21 cellular contexts compared by ENCODE assay signal in genomic region chrX:126164689-126165400, GRCh38. TPM values are rescaled to one million over a fixed set of nuclear protein-coding genes. Genes with fewer than 3 reads are reported as not detected.
DNase-seq lines count a peak whose midpoint lies in the region; ATAC-seq, FAIRE-seq and TF ChIP-seq lines count a peak whose summit lies in the region.
"Had no signal": no experiment of that assay in that cellular context is flagged by ENCODE, and none has a peak within 500 bp of the region (broad histone marks: within the 10 kb centered on the region; RNA-seq: fewer than 3 reads in every experiment).

No MANE protein-coding gene starts in this region.

- H3K9me3 ChIP-seq in kidney (ENCODE audit: control insufficient read depth in 1 of 2, low read length in 2 of 2) (no peaks in the 10 kb centered on the region), psoas muscle (no peaks in the 10 kb centered on the region)
- H3K9me3 ChIP-seq: Caco-2, MG63, SJCRH30 had no signal

- H3K9me2 ChIP-seq in GM23338 (ENCODE audit: insufficient read depth) = no peaks in the 10 kb centered on the region

- no peaks in the 10 kb centered on the region for H3F3A ChIP-seq in GM23338 (replicated peaks; ENCODE audit: low read depth)

- H3K4me2 ChIP-seq in GM23338 = no peak overlapping the region

- no peaks in the 10 kb centered on the region for H3K79me2 ChIP-seq in GM23338 (replicated peaks; ENCODE audit: insufficient read depth)

- H3K36me3 ChIP-seq in GM23338 (ENCODE audit: insufficient read depth) = no peaks in the 10 kb centered on the region
- no peaks in the 10 kb centered on the region for H3K36me3 ChIP-seq in kidney (ENCODE audit: control insufficient read depth in 1 of 2, insufficient read depth in 2 of 2, low read length in 2 of 2)
- no peaks in the 10 kb centered on the region for H3K36me3 ChIP-seq in psoas muscle (ENCODE audit: insufficient read depth in 1 of 2, low read depth in 1 of 2)
- H3K36me3 ChIP-seq: MG63, SJCRH30 had no signal

- no peaks in the 10 kb centered on the region for H3K4me1 ChIP-seq in GM23338 (ENCODE audit: insufficient read depth)
- no peaks in the 10 kb centered on the region for H3K4me1 ChIP-seq in kidney (ENCODE audit: control insufficient read depth in 1 of 2, insufficient read depth in 1 of 2, low read depth in 1 of 2, low read length in 2 of 2)
- no peaks in the 10 kb centered on the region for H3K4me1 ChIP-seq in psoas muscle
- H3K4me1 ChIP-seq: Caco-2, SJCRH30 had no signal

- H3K4me3 ChIP-seq in GM23338 (no peak overlapping the region), kidney (ENCODE audit: low read length in 2 of 2) (no peak overlapping the region), psoas muscle (no peak overlapping the region)
- H3K4me3 ChIP-seq: SJCRH30 had no signal

- no peaks in the 10 kb centered on the region for H3K4me1 Mint-ChIP-seq in GM23338
- no peaks in the 10 kb centered on the region for H3K4me1 Mint-ChIP-seq in stimulated activated memory B cell treated with anti-CD40 and anti-IgM and Interleukin-4, amounts not matched to agents 10 μg/mL and 1 μg/mL and 100 μg/mL, for 72 hours
- H3K4me1 Mint-ChIP-seq: H9 had no signal

- H3K27me3 Mint-ChIP-seq in GM23338 (ENCODE audit: insufficient read depth, low read depth, poor library complexity) = peaks cover 15% of the 10 kb centered on the region
- no peaks in the 10 kb centered on the region for H3K27me3 Mint-ChIP-seq in stimulated activated memory B cell treated with anti-CD40 and anti-IgM and Interleukin-4, amounts not matched to agents 10 μg/mL and 1 μg/mL and 100 μg/mL, for 72 hours

- 90 to 96% (median 95%) methylated on average over 23 to 37 of the region's 37 CpGs for WGBS in psoas muscle, 3 donors

- H3K27me3 ChIP-seq in GM23338 (ENCODE audit: insufficient read depth) (peaks cover 11% of the 10 kb centered on the region; the same call in 1 of the 2 replicates), psoas muscle (ENCODE audit: insufficient read depth in 3 of 3, low read length in 2 of 3) (peaks cover 0 to 2% (median 0%) of the 10 kb centered on the region in 3 donors)
- H3K27me3 ChIP-seq: MG63, SJCRH30 had no signal

- no peak overlapping the region for H2AFZ ChIP-seq in GM23338

- H3K27ac Mint-ChIP-seq in GM23338 = no peak overlapping the region
- no peak overlapping the region for H3K27ac Mint-ChIP-seq in stimulated activated memory B cell treated with anti-CD40 and anti-IgM and Interleukin-4, amounts not matched to agents 10 μg/mL and 1 μg/mL and 100 μg/mL, for 72 hours
- H3K27ac Mint-ChIP-seq: H9 had no signal

- H3K4me3 Mint-ChIP-seq in GM23338 = 0 out of 3 replicates have a peak overlapping the region, but pooled peaks have one; percentile 62
- H3K4me3 Mint-ChIP-seq in stimulated activated memory B cell treated with anti-CD40 and anti-IgM and Interleukin-4, amounts not matched to agents 10 μg/mL and 1 μg/mL and 100 μg/mL, for 72 hours = no peak overlapping the region

- H4K20me1 ChIP-seq in GM23338 (replicated peaks; ENCODE audit: insufficient read depth) = no peaks in the 10 kb centered on the region

- no peaks in the 10 kb centered on the region for H3K9me3 Mint-ChIP-seq in GM23338
- H3K9me3 Mint-ChIP-seq in stimulated activated memory B cell treated with anti-CD40 and anti-IgM and Interleukin-4, amounts not matched to agents 10 μg/mL and 1 μg/mL and 100 μg/mL, for 72 hours = no peaks in the 10 kb centered on the region

- H3K27ac ChIP-seq in GM23338 (ENCODE audit: low read depth) = no peak overlapping the region
- H3K27ac ChIP-seq in kidney (ENCODE audit: low read depth in 2 of 2, low read length in 2 of 2) = no peak overlapping the region
- no peak overlapping the region for H3K27ac ChIP-seq in psoas muscle
- H3K27ac ChIP-seq: SJCRH30 had no signal

- intact Hi-C loops in kidney (cut with DNase I) (no loop called here), psoas muscle (cut with DNase I) (no loop called here)

- no peak for FAIRE-seq in kidney (lab: Jason Lieb, UNC)
- FAIRE-seq: GM19239 had no signal

- DNase-seq in DMS53 (lab: John Stamatoyannopoulos, UW) = peak; percentile 80
- no peak for DNase-seq in GM23338 (ENCODE audit: low spot score)
- peak; percentile 65 for DNase-seq in kidney
- peak; percentile 9 to 48 for DNase-seq in psoas muscle
- DNase-seq in stimulated activated naive CD4-positive, alpha-beta T cell (lab: John Stamatoyannopoulos, UW) = no peak
- DNase-seq: Caco-2; DMS153; IMR-90; Karpas-422; MG63; NCI-H1092 treated with DMSO at 0.1 percent for 48 hours; NCI-H1694; NK-92 treated with Interleukin-12 subunit alpha and Interleukin-12 subunit beta, amount 100 ng/mL, for 24 hours; OCI-M1; RPMI8226; SJCRH30 had no signal

- TF ChIP-seq CTCF in GM23338 (conservative IDR thresholded peaks at IDR 0.05; ENCODE audit: low read depth in 2 of 2) (no peak), kidney (IDR thresholded peaks at IDR 0.05; ENCODE audit: borderline replicate concordance, extremely low read depth, insufficient read depth) (no peak), psoas muscle (IDR thresholded peaks at IDR 0.05) (no peak)

- H3K9ac ChIP-seq in kidney (ENCODE audit: low read length in 2 of 2) = no peak overlapping the region

- ATAC-seq in GM23338 (no peak), psoas muscle (no peak), GM21447 (IDR thresholded peaks at IDR 0.05; ENCODE audit: unreplicated experiment) (no peak)
- no peak for ATAC-seq in stimulated activated memory B cell treated with anti-CD40 and anti-IgM and Interleukin-4, amounts not matched to agents 10 μg/mL and 1 μg/mL and 100 μg/mL, for 72 hours

- no peaks in the 10 kb centered on the region for H3K36me3 Mint-ChIP-seq in GM23338 (ENCODE audit: low read depth)
- H3K36me3 Mint-ChIP-seq in stimulated activated memory B cell treated with anti-CD40 and anti-IgM and Interleukin-4, amounts not matched to agents 10 μg/mL and 1 μg/mL and 100 μg/mL, for 72 hours = no peaks in the 10 kb centered on the region

TF ChIP-seq in GM23338, 12 proteins besides CTCF, POLR2A, EP300 and RAD21 (continues in another document):
- TF ChIP-seq EZH2 (IDR thresholded peaks at IDR 0.05; ENCODE audit: low read depth, unreplicated experiment) (no peak), ZNF114 (CRISPR knock-in tag; IDR thresholded peaks at IDR 0.05) (no peak), ETS1 (IDR thresholded peaks at IDR 0.05) (no peak), CREB1 (CRISPR knock-in tag; IDR thresholded peaks at IDR 0.05; ENCODE audit: low read depth) (no peak), STAT1 (IDR thresholded peaks at IDR 0.05; ENCODE audit: unreplicated experiment) (no peak), EZH2phosphoT487 (IDR thresholded peaks at IDR 0.05; ENCODE audit: unreplicated experiment) (no peak)

RNA-seq across cellular contexts. Expression of gene DCAF12L2, which starts 1.2 kb away (rescaled TPM):
- 1.3 and 1.9 TPM in 2 replicates for total RNA-seq in GM23338 (2014; rRNA removed; shearing (Covaris generic))
- polyA plus RNA-seq in GM23338 (2016; fragmentation: Nextera tagmentation; extraction: Ambion mirVana) (0.45 and 0.49 TPM in 2 replicates), kidney (ENCODE audit: insufficient read depth, low read depth, low replicate concordance) (0.28 TPM), psoas muscle (under 1 TPM; 0.03 to 0.13 (median 0.07) TPM)
- total RNA-seq in kidney (0.41 TPM), psoas muscle (under 1 TPM in 3 of 4 donors, not detected in 1; 0.08 to 0.10 (median 0.08) TPM)
- total RNA-seq: Caco-2, HT-29, IMR-90, SJCRH30 had no signal
- polyA plus RNA-seq: IMR-90 had no signal

Comparison
In these comparisons a context has a peak if more than half of its experiments do, and no peak if none do; other contexts are left out.
1. DNase-seq: peak in DMS53 (single experiment), kidney (single experiment) and psoas muscle (2 of 2); none in GM23338 (single experiment) and stimulated activated naive CD4-positive, alpha-beta T cell (0 of 6).